1 cellular context compared by ENCODE assay signal in the genomic region with DNA sequence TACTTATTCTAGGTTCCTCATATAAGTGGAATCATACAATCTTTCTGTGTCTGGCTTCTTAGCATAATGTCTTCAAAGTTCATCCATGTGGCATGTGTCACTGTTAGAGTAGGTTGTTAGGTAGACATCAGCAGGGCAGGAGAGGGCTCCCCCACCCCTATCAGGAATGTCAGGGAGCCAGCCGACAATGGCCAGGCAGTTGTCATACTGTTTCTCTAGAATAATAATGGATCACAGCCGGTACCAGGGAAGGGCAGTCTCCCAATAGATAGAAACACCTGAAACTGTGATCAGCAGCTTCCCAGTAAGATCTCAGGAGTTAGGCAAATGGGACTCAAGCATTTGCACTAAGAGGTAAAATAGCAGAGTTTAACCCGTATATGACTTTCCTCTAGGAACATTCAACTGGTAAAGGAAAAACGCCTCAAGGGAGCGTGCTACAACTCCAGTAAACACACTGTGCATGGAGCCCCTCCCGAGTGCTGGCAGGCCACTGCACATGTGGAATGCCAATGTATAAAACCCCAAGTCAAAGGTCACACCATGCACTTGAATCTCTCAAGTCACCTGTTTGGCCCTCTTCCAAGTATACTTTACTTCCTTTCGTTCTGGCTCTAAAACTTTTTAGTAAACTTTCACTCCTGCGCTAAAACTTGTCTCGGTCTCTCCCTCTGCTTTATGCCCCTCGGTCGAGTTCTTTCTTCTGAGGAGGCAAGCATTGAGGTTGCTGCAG.
TF ChIP-seq lines count a peak whose summit lies in the region.

No MANE protein-coding gene starts in this region.

TF ChIP-seq in GM23338, 12 proteins besides CTCF, POLR2A, EP300 and RAD21 (continued from another document):
- TF ChIP-seq ZNF114 (CRISPR knock-in tag; IDR thresholded peaks at IDR 0.05) (no peak), POLR2AphosphoS5 (IDR thresholded peaks at IDR 0.05; ENCODE audit: low read depth) (no peak), STAT1 (IDR thresholded peaks at IDR 0.05; ENCODE audit: unreplicated experiment) (no peak)
